Comparison of ENCODE assay signal across 22 cellular contexts in genomic region chr5:45643051-45643450, GRCh38. TPM values are rescaled to one million over a fixed set of nuclear protein-coding genes. Genes with fewer than 3 reads are reported as not detected.
"Had no signal": no experiment of that assay in that cellular context is flagged by ENCODE, and none has a peak within 500 bp of the region (broad histone marks: within the 10 kb centered on the region; RNA-seq: fewer than 3 reads in every experiment).

No MANE protein-coding gene starts in this region.

- ATAC-seq: effector memory CD8-positive, alpha-beta T cell; gastrocnemius medialis; heart right ventricle; left lung; lower lobe of right lung; psoas muscle; right lobe of liver; stimulated activated naive B cell treated with anti-CD40 and anti-IgM and Interleukin-4, amounts not matched to agents 10 μg/mL and 1 μg/mL and 100 μg/mL, for 72 hours; stimulated activated naive CD8-positive, alpha-beta T cell treated with anti-CD3 and anti-CD28 coated beads, Interleukin-15, amount 100 ng/mL, for 72 hours; upper lobe of right lung had no signal

- H3K36me3 ChIP-seq: esophagus muscularis mucosa, gastrocnemius medialis, heart right ventricle, left lung, lower lobe of right lung, right lobe of liver, spleen, tibial nerve, upper lobe of right lung had no signal

- H3K27me3 ChIP-seq: esophagus muscularis mucosa, gastrocnemius medialis, heart right ventricle, left lung, right lobe of liver, spleen, testis, tibial nerve, upper lobe of right lung had no signal

- H3K9me3 ChIP-seq: esophagus muscularis mucosa, gastrocnemius medialis, heart right ventricle, left lung, lower lobe of right lung, psoas muscle, right lobe of liver, spleen, testis, tibial nerve, upper lobe of right lung had no signal

- H3K4me3 ChIP-seq: esophagus muscularis mucosa, gastrocnemius medialis, heart right ventricle, left lung, lower lobe of right lung, psoas muscle, right lobe of liver, spleen, testis, tibial nerve, upper lobe of right lung had no signal

- DNase-seq: effector memory CD8-positive, alpha-beta T cell; gastrocnemius medialis; heart right ventricle; islet precursor cell; left lung; lower lobe of right lung; midbrain; naive B cell; nephron progenitor cell; psoas muscle; retina; right lobe of liver; spleen; stimulated activated CD4-positive, alpha-beta T cell treated with anti-CD3 and anti-CD28 coated beads, Interleukin-2, amount 100 ng/mL, for 24 hours; stimulated activated CD4-positive, alpha-beta T cell treated with anti-CD3 and anti-CD28 coated beads, Interleukin-4, amount 100 ng/mL, for 4 hours; stimulated activated naive B cell treated with anti-CD40 and anti-IgM and Interleukin-4, amounts not matched to agents 10 μg/mL and 1 μg/mL and 100 μg/mL, for 72 hours; stimulated activated naive CD8-positive, alpha-beta T cell treated with anti-CD3 and anti-CD28 coated beads, Interleukin-15, amount 100 ng/mL, for 72 hours; testis; upper lobe of right lung had no signal

- H3K4me1 ChIP-seq: esophagus muscularis mucosa, gastrocnemius medialis, heart right ventricle, left lung, lower lobe of right lung, psoas muscle, right lobe of liver, spleen, testis, tibial nerve, upper lobe of right lung had no signal

- H3K27ac ChIP-seq: epithelial cell of prostate, esophagus muscularis mucosa, gastrocnemius medialis, heart right ventricle, left lung, lower lobe of right lung, psoas muscle, right lobe of liver, spleen, testis, tibial nerve, upper lobe of right lung had no signal

RNA-seq across cellular contexts. Expression of gene HCN1, which starts 53.1 kb away (rescaled TPM):
- total RNA-seq: lower lobe of right lung, spleen had no signal
- polyA plus RNA-seq: spleen had no signal
